In the genomic region with DNA sequence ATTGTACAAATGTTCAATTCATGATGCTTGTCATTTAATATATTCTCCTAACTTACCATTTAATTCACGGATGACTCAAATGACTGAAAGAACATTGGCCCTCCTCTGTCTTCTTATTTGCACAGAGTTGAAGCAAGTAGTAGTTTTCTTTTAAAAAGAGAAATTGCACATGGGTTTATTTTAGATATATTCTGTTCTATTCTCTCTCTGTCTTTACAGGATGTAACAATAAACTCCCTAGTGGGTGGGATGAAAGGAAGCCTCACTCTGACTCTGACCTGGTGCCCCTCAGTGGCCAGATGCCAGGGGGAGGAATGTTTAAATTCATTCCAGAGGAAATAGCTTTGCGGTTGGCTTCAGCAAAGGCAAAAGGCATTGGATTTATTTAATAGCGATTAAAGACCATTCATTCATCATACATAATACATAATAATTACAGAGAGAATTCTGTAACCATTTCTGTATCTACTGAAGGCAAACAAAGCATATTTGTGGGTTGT, we compare ENCODE assay signal across 15 cellular contexts.
DNase-seq lines count a peak whose midpoint lies in the region; ATAC-seq and TF ChIP-seq lines count a peak whose summit lies in the region.
"Had no signal": no experiment of that assay in that cellular context is flagged by ENCODE, and none has a peak within 500 bp of the region (broad histone marks: within the 10 kb centered on the region; RNA-seq: fewer than 3 reads in every experiment).

No MANE protein-coding gene starts in this region.

- H3K4me1 ChIP-seq in ascending aorta, result no peaks in the 10 kb centered on the region
- H3K4me1 ChIP-seq: heart left ventricle, tibial nerve had no signal

- H3K27me3 ChIP-seq in brain microvascular endothelial cell (replicated peaks) (no peaks in the 10 kb centered on the region), ascending aorta (no peaks in the 10 kb centered on the region)
- H3K27me3 ChIP-seq: heart left ventricle had no signal

- H3K36me3 ChIP-seq in brain microvascular endothelial cell (replicated peaks) (no peaks in the 10 kb centered on the region), ascending aorta (no peaks in the 10 kb centered on the region)
- H3K36me3 ChIP-seq: heart left ventricle, tibial nerve had no signal

- no peak for TF ChIP-seq CTCF in brain microvascular endothelial cell (IDR thresholded peaks at IDR 0.05; ENCODE audit: low read depth, low read length, missing control alignments)
- TF ChIP-seq CTCF in mesothelial cell of epicardium (IDR thresholded peaks at IDR 0.05; ENCODE audit: unreplicated experiment), result no peak
- no peak for TF ChIP-seq CTCF in ascending aorta (IDR thresholded peaks at IDR 0.05)

- H3K9me3 Mint-ChIP-seq in mesothelial cell of epicardium, result peaks cover under 1% of the 10 kb centered on the region
- H3K9me3 Mint-ChIP-seq: CD8-positive, alpha-beta memory T cell; central memory CD8-positive, alpha-beta T cell had no signal

- ATAC-seq in GM19324 (IDR thresholded peaks at IDR 0.05; ENCODE audit: low FRiP score, unreplicated experiment) (no peak), HG03095 (IDR thresholded peaks at IDR 0.05; ENCODE audit: unreplicated experiment) (no peak)
- ATAC-seq: heart left ventricle had no signal

- no peaks in the 10 kb centered on the region for H3K27me3 Mint-ChIP-seq in mesothelial cell of epicardium (ENCODE audit: low read depth)
- H3K27me3 Mint-ChIP-seq: CD8-positive, alpha-beta memory T cell; central memory CD8-positive, alpha-beta T cell had no signal

- H3K4me3 ChIP-seq in brain microvascular endothelial cell (ENCODE audit: low read depth, low read length) (no peak overlapping the region), ascending aorta (no peak overlapping the region)
- H3K4me3 ChIP-seq: heart left ventricle, tibial nerve had no signal

- H3K27ac ChIP-seq in brain microvascular endothelial cell, result no peak overlapping the region
- H3K27ac ChIP-seq in ascending aorta, result no peak overlapping the region
- H3K27ac ChIP-seq: heart left ventricle, tibial nerve had no signal

- in situ Hi-C loops in brain microvascular endothelial cell (cut with HindIII; ENCODE audit: low pct_ligation_motif_present, low sequenced_read_pairs), result no loop called here

- H3K27ac Mint-ChIP-seq in mesothelial cell of epicardium, result peak overlapping the region; percentile 94
- H3K27ac Mint-ChIP-seq: CD8-positive, alpha-beta memory T cell had no signal

- H3K36me3 Mint-ChIP-seq in mesothelial cell of epicardium, result no peaks in the 10 kb centered on the region

- H3K4me1 Mint-ChIP-seq in mesothelial cell of epicardium, result peaks cover 48% of the 10 kb centered on the region
- H3K4me1 Mint-ChIP-seq: central memory CD8-positive, alpha-beta T cell had no signal

- DNase-seq in A172 (ENCODE audit: low spot score) (peak; percentile 45), NCI-H2227 (lab: John Stamatoyannopoulos, UW; ENCODE audit: unreplicated experiment) (peak; percentile 52), brain microvascular endothelial cell (peak; percentile 34), mesothelial cell of epicardium (ENCODE audit: low spot score in 2 of 2, unreplicated experiment in 2 of 2) (peak in 1 of 2 experiments; percentile 51), ascending aorta (ENCODE audit: low spot score in 2 of 2) (no peak), NCI-H446 treated with DMSO at 0.1 percent for 48 hours (lab: John Stamatoyannopoulos, UW) (no peak)
- DNase-seq: activated CD4-positive, CD25-positive, alpha-beta regulatory T cell; CD8-positive, alpha-beta memory T cell; heart left ventricle; NCI-H1048; stimulated activated CD4-positive, alpha-beta T cell treated with anti-CD3 and anti-CD28 coated beads, Interleukin-4, amount 100 ng/mL, for 1 hour had no signal

- intact Hi-C loops in ascending aorta (cut with DNase I), result no loop called here

- H3K4me3 Mint-ChIP-seq in mesothelial cell of epicardium, result no peak overlapping the region
- H3K4me3 Mint-ChIP-seq: CD8-positive, alpha-beta memory T cell; central memory CD8-positive, alpha-beta T cell had no signal

- no peaks in the 10 kb centered on the region for H3K9me3 ChIP-seq in ascending aorta
- H3K9me3 ChIP-seq: heart left ventricle, tibial nerve had no signal

Comparison
In these comparisons a context has a peak if more than half of its experiments do, and no peak if none do; other contexts are left out.
1. DNase-seq: peak in A172 (single experiment), NCI-H2227 (single experiment) and brain microvascular endothelial cell (single experiment); none in ascending aorta (0 of 2) and NCI-H446 treated with DMSO at 0.1 percent for 48 hours (single experiment).